ENCODE assay signal across 8 cellular contexts in the genomic region with DNA sequence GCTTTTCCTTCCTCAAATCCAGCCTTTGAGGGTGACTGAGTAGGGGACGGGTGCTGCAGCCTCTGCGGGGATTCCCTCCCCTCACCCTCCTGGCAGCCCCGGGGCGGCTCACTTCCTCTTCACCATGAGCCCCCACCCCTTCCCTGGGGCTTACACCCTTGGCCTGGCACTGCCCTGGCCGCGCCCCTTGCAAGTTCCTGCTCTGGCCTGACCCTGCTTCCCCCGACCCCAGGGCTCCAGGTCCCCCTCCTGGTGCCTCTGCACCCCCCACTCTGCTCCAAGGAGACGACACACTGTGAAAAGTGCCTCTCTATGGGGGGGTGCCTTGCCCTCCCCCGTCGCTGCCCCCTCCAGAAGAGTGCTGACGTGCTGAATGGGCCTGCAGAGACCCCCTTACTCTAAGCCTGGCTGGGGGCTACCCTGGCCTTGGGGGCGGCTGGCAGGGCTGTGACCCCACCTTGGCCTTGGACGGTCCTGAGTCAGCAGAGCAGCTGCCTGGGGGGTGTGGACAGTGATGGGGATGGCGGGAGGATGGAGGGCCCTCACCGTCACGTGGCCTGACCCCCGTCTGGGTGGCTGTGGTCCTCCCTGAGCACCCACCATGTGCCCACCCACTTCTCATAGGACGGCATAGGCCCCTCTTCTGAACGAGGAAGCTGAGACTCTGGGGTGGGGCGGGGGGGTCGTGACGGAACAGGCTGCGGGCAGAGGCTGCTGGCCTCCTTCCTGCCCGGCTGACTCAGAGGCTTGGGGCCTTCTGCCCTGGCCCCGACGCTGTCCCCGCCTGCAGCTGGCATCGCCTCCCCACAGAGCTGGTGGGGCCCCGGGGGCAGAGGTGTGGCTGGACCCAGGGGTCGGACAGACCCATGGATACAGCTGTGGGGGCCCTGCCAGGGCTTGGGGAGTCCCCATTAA. TPM values are rescaled to one million over a fixed set of nuclear protein-coding genes. Genes with fewer than 3 reads are reported as not detected.
DNase-seq lines count a peak whose midpoint lies in the region; ATAC-seq and TF ChIP-seq lines count a peak whose summit lies in the region.

No MANE protein-coding gene starts in this region.

- POLR2A ChIA-PET in Panc1 (lab: Charles Lee), result no interaction called here

- H3K27me3 ChIP-seq in GM23338 (ENCODE audit: insufficient read depth) (no peaks in the 10 kb centered on the region), Panc1 (ENCODE audit: control insufficient read depth, insufficient read depth, low read length) (no peaks in the 10 kb centered on the region), left ventricle myocardium inferior (ENCODE audit: low read depth) (peaks cover 38% of the 10 kb centered on the region)

- H3K9me3 ChIP-seq in Panc1 (ENCODE audit: control insufficient read depth, insufficient read depth, low read depth, low read length) (no peaks in the 10 kb centered on the region), left ventricle myocardium inferior (replicated peaks) (no peaks in the 10 kb centered on the region)

- H3K4me1 Mint-ChIP-seq in GM23338, result peaks cover 22% of the 10 kb centered on the region
- peaks cover 53% of the 10 kb centered on the region for H3K4me1 Mint-ChIP-seq in activated naive CD4-positive, alpha-beta T cell treated with anti-CD3 and anti-CD28 coated beads, Interleukin-2, amount 50 U/mL, for 24 hours

- H3K4me3 Mint-ChIP-seq in GM23338, result no peak overlapping the region
- H3K4me3 Mint-ChIP-seq in activated naive CD4-positive, alpha-beta T cell treated with anti-CD3 and anti-CD28 coated beads, Interleukin-2, amount 50 U/mL, for 24 hours, result peak overlapping the region; percentile 69

- H3K4me1 ChIP-seq in GM23338 (ENCODE audit: insufficient read depth), result peaks cover 19% of the 10 kb centered on the region
- H3K4me1 ChIP-seq in Panc1 (ENCODE audit: control insufficient read depth, insufficient read depth, low read length), result peaks cover 67% of the 10 kb centered on the region
- H3K4me1 ChIP-seq in left ventricle myocardium inferior, result peaks cover 62% of the 10 kb centered on the region

- no TSS peak for BruUV-seq in Panc1 (replicated peaks; lab: Mats Ljungman, UMichigan)

- no peak for TF ChIP-seq CTCF in GM23338 (conservative IDR thresholded peaks at IDR 0.05; ENCODE audit: low read depth in 2 of 2)
- no peak for TF ChIP-seq CTCF in Panc1 (IDR thresholded peaks at IDR 0.05)
- no peak for TF ChIP-seq CTCF in left ventricle myocardium inferior (IDR thresholded peaks at IDR 0.05; ENCODE audit: borderline replicate concordance)

- peaks cover 12% of the 10 kb centered on the region; the same call in 1 of the 3 replicates for H3K36me3 Mint-ChIP-seq in GM23338 (ENCODE audit: low read depth)
- no peaks in the 10 kb centered on the region for H3K36me3 Mint-ChIP-seq in activated naive CD4-positive, alpha-beta T cell treated with anti-CD3 and anti-CD28 coated beads, Interleukin-2, amount 50 U/mL, for 24 hours

- no peak for ATAC-seq in GM23338
- peak; percentile 57 for ATAC-seq in Panc1

- H3K27ac ChIP-seq in GM23338 (ENCODE audit: low read depth) (no peak overlapping the region), Panc1 (ENCODE audit: low read length) (peak overlapping the region; percentile 85), left ventricle myocardium inferior (replicated peaks) (peak overlapping the region; percentile 71)

- H4K20me1 ChIP-seq in GM23338 (replicated peaks; ENCODE audit: insufficient read depth), result no peaks in the 10 kb centered on the region

- H3K4me3 ChIP-seq in GM23338 (no peak overlapping the region), Panc1 (ENCODE audit: low read depth in 2 of 2, low read length in 2 of 2) (no peak overlapping the region), left ventricle myocardium inferior (no peak overlapping the region)

- H3F3A ChIP-seq in GM23338 (replicated peaks; ENCODE audit: low read depth), result no peaks in the 10 kb centered on the region

- in situ Hi-C loops in Panc1 (cut with HindIII; ENCODE audit: low pct_unique_long_range_greater_than_20kb, low sequenced_read_pairs), result no loop called here

- H3K9me3 Mint-ChIP-seq in GM23338, result no peaks in the 10 kb centered on the region
- no peaks in the 10 kb centered on the region for H3K9me3 Mint-ChIP-seq in activated naive CD4-positive, alpha-beta T cell treated with anti-CD3 and anti-CD28 coated beads, Interleukin-2, amount 50 U/mL, for 24 hours

- H3K9me2 ChIP-seq in GM23338 (ENCODE audit: insufficient read depth), result no peaks in the 10 kb centered on the region

- peaks cover 4% of the 10 kb centered on the region; the same call in 1 of the 2 replicates for H3K79me2 ChIP-seq in GM23338 (replicated peaks; ENCODE audit: insufficient read depth)

- H3K36me3 ChIP-seq in GM23338 (ENCODE audit: insufficient read depth), result no peaks in the 10 kb centered on the region; the same call in 1 of the 2 replicates
- H3K36me3 ChIP-seq in Panc1 (ENCODE audit: control insufficient read depth, insufficient read depth, low read length), result no peaks in the 10 kb centered on the region
- H3K36me3 ChIP-seq in left ventricle myocardium inferior, result peaks cover 24% of the 10 kb centered on the region

- no peak overlapping the region for H3K27ac Mint-ChIP-seq in GM23338
- H3K27ac Mint-ChIP-seq in activated naive CD4-positive, alpha-beta T cell treated with anti-CD3 and anti-CD28 coated beads, Interleukin-2, amount 50 U/mL, for 24 hours, result peak overlapping the region; percentile 72

- intact Hi-C loops in Panc1 (cut with micrococcal nuclease; ENCODE audit: unreplicated experiment) (no loop called here), left ventricle myocardium inferior (cut with micrococcal nuclease) (no loop called here)

- no peak overlapping the region for H2AFZ ChIP-seq in GM23338

- DNase-seq in CD1c-positive myeloid dendritic cell (ENCODE audit: extremely low spot score) (peak; percentile 92), GM23338 (ENCODE audit: low spot score) (peak; percentile 0), Panc1 (ENCODE audit: low read depth, low spot score) (no peak), left ventricle myocardium inferior (peak; percentile 73), DMS 273 (lab: John Stamatoyannopoulos, UW; ENCODE audit: unreplicated experiment) (no peak), NCI-H2196 treated with DMSO at 0.1 percent for 48 hours (lab: John Stamatoyannopoulos, UW; ENCODE audit: unreplicated experiment) (no peak)
- DNase-seq in stimulated activated CD8-positive, alpha-beta memory T cell treated with anti-CD3 and anti-CD28 coated beads, Interleukin-4, amount 100 ng/mL, for 48 hours, result peak; percentile 68

- H3K27me3 Mint-ChIP-seq in GM23338 (ENCODE audit: insufficient read depth, low read depth, poor library complexity), result peaks cover 9% of the 10 kb centered on the region
- H3K27me3 Mint-ChIP-seq in activated naive CD4-positive, alpha-beta T cell treated with anti-CD3 and anti-CD28 coated beads, Interleukin-2, amount 50 U/mL, for 24 hours, result no peaks in the 10 kb centered on the region

- no peak overlapping the region for H3K4me2 ChIP-seq in GM23338

- CTCF ChIA-PET in Panc1 (lab: Charles Lee), result interaction anchor here (0.7 kb wide), 1 partner anchor 107 kb away, joined by 6 read pairs; no protein-coding TSS in a partner anchor

RNA-seq across cellular contexts. Expression of a gene that starts 9.8 kb away (rescaled TPM):
- total RNA-seq in GM23338 (2014; rRNA removed; shearing (Covaris generic)), result 24.5 and 35.4 TPM in 2 replicates
- polyA plus RNA-seq in GM23338 (2016; fragmentation: Nextera tagmentation; extraction: Ambion mirVana), result 1.7 and 3.2 TPM in 2 replicates
- total RNA-seq in Panc1 (2021; ENCODE audit: unreplicated experiment), result 38.1 TPM
- 61.6 TPM for polyA plus RNA-seq in Panc1 (2012; ENCODE audit: insufficient read length)
- total RNA-seq in left ventricle myocardium inferior, result 5.2 TPM

RNA-seq across cellular contexts. Expression of a gene that starts 25.9 kb away (rescaled TPM):
- 65.6 and 76.8 TPM in 2 replicates for total RNA-seq in GM23338 (2014; rRNA removed; shearing (Covaris generic))
- 29.8 and 32.5 TPM in 2 replicates for polyA plus RNA-seq in GM23338 (2016; fragmentation: Nextera tagmentation; extraction: Ambion mirVana)
- total RNA-seq in Panc1 (2021; ENCODE audit: unreplicated experiment) (76.9 TPM), left ventricle myocardium inferior (13.7 TPM)
- 84.4 TPM for polyA plus RNA-seq in Panc1 (2012; ENCODE audit: insufficient read length)

RNA-seq across cellular contexts. Expression of a gene that starts 29.4 kb away (rescaled TPM):
- 5.0 and 6.5 TPM in 2 replicates for total RNA-seq in GM23338 (2014; rRNA removed; shearing (Covaris generic))
- polyA plus RNA-seq in GM23338 (2016; fragmentation: Nextera tagmentation; extraction: Ambion mirVana), result 5.9 and 7.7 TPM in 2 replicates
- total RNA-seq in Panc1 (2021; ENCODE audit: unreplicated experiment), result 44.8 TPM
- 49.3 TPM for polyA plus RNA-seq in Panc1 (2012; ENCODE audit: insufficient read length)
- 11.5 TPM for total RNA-seq in left ventricle myocardium inferior

RNA-seq across cellular contexts. Expression of a gene that starts 53.2 kb away (rescaled TPM):
- total RNA-seq in GM23338 (2014; rRNA removed; shearing (Covaris generic)), result not detected in 2 replicates
- not detected in 2 replicates for polyA plus RNA-seq in GM23338 (2016; fragmentation: Nextera tagmentation; extraction: Ambion mirVana)
- not detected for total RNA-seq in Panc1 (2021; ENCODE audit: unreplicated experiment)
- not detected for polyA plus RNA-seq in Panc1 (2012; ENCODE audit: insufficient read length)
- total RNA-seq in left ventricle myocardium inferior, result not detected

Comparison
In these comparisons a context has a peak if more than half of its experiments do, and no peak if none do; other contexts are left out.
1. DNase-seq: peak in CD1c-positive myeloid dendritic cell (single experiment), GM23338 (single experiment), left ventricle myocardium inferior (single experiment) and stimulated activated CD8-positive, alpha-beta memory T cell treated with anti-CD3 and anti-CD28 coated beads, Interleukin-4, amount 100 ng/mL, for 48 hours (single experiment); none in Panc1 (single experiment), DMS 273 (single experiment) and NCI-H2196 treated with DMSO at 0.1 percent for 48 hours (single experiment).